10 cellular contexts compared by ENCODE assay signal in genomic region chr11:130671801-130672700, GRCh38.
DNase-seq lines count a peak whose midpoint lies in the region; ATAC-seq and TF ChIP-seq lines count a peak whose summit lies in the region.
"Had no signal": no experiment of that assay in that cellular context is flagged by ENCODE, and none has a peak within 500 bp of the region (broad histone marks: within the 10 kb centered on the region; RNA-seq: fewer than 3 reads in every experiment).

No MANE protein-coding gene starts in this region.

- ATAC-seq in lung (ENCODE audit: insufficient read depth, low FRiP score) (no peak), upper lobe of right lung (peak; percentile 54)
- no peak for ATAC-seq in activated CD8-positive, alpha-beta T cell treated with anti-CD3 and anti-CD28 coated beads for 36 hours

- no peak overlapping the region for H3K4me3 ChIP-seq in colonic mucosa
- H3K4me3 ChIP-seq in lung: no peak overlapping the region
- no peak overlapping the region for H3K4me3 ChIP-seq in upper lobe of right lung
- H3K4me3 ChIP-seq: BLaER1 had no signal

- H3K27ac ChIP-seq in colonic mucosa: no peak overlapping the region
- peak overlapping the region; percentile 5 to 66 for H3K27ac ChIP-seq in lung (ENCODE audit: low read depth in 1 of 2, low read length in 1 of 2)
- no peak overlapping the region for H3K27ac ChIP-seq in upper lobe of right lung
- H3K27ac ChIP-seq: BLaER1 had no signal

- H3K36me3 Mint-ChIP-seq in activated CD8-positive, alpha-beta T cell treated with anti-CD3 and anti-CD28 coated beads for 36 hours (ENCODE audit: low read depth): no peaks in the 10 kb centered on the region

- 71 to 83% methylated on average over 14 of the region's 14 CpGs for WGBS in lung, 2 donors

- TF ChIP-seq CTCF in colonic mucosa (IDR thresholded peaks at IDR 0.05) (no peak), lung (IDR thresholded peaks at IDR 0.05; ENCODE audit: control extremely low read depth, extremely low read depth) (no peak), upper lobe of right lung (IDR thresholded peaks at IDR 0.05) (no peak)
- TF ChIP-seq CTCF in activated CD8-positive, alpha-beta T cell treated with anti-CD3 and anti-CD28 coated beads for 36 hours (IDR thresholded peaks at IDR 0.05): no peak

- DNase-seq in NCI-H1092 (lab: John Stamatoyannopoulos, UW): peak; percentile 15
- no peak for DNase-seq in NCI-H1092 treated with DMSO at 0.1 percent for 48 hours (lab: John Stamatoyannopoulos, UW)
- peak; percentile 33 for DNase-seq in colonic mucosa
- no peak for DNase-seq in lung (ENCODE audit: low spot score)
- DNase-seq in upper lobe of right lung: no peak
- DNase-seq in activated CD8-positive, alpha-beta T cell treated with anti-CD3 and anti-CD28 coated beads for 36 hours: no peak
- no peak for DNase-seq in activated CD4-positive, CD25-positive, alpha-beta regulatory T cell (lab: John Stamatoyannopoulos, UW)
- no peak for DNase-seq in SIG-M5 treated with dmso at 0.1 percent for 504 hours (lab: John Stamatoyannopoulos, UW; ENCODE audit: unreplicated experiment)
- DNase-seq: NCI-H446 had no signal

- CTCF ChIA-PET in activated CD8-positive, alpha-beta T cell treated with anti-CD3 and anti-CD28 coated beads for 36 hours (lab: Charles Lee): no interaction called here

- no peaks in the 10 kb centered on the region for H3K9me3 Mint-ChIP-seq in activated CD8-positive, alpha-beta T cell treated with anti-CD3 and anti-CD28 coated beads for 36 hours

- H3K4me1 ChIP-seq in colonic mucosa (no peaks in the 10 kb centered on the region), lung (ENCODE audit: control insufficient read depth in 2 of 2, insufficient read depth in 2 of 2, low read length in 2 of 2) (peaks cover 0 to 20% of the 10 kb centered on the region in 2 donors), upper lobe of right lung (peaks cover 19% of the 10 kb centered on the region)

- H3K27me3 Mint-ChIP-seq in activated CD8-positive, alpha-beta T cell treated with anti-CD3 and anti-CD28 coated beads for 36 hours: peaks cover 7% of the 10 kb centered on the region

- H3K36me3 ChIP-seq in colonic mucosa: no peaks in the 10 kb centered on the region
- H3K36me3 ChIP-seq in lung (ENCODE audit: control insufficient read depth in 2 of 2, insufficient read depth in 2 of 2, low read length in 2 of 2): no peaks in the 10 kb centered on the region
- H3K36me3 ChIP-seq in upper lobe of right lung: no peaks in the 10 kb centered on the region
- H3K36me3 ChIP-seq: BLaER1 had no signal

- H3K27me3 ChIP-seq in colonic mucosa (no peaks in the 10 kb centered on the region), lung (ENCODE audit: control insufficient read depth, insufficient read depth) (no peaks in the 10 kb centered on the region), upper lobe of right lung (no peaks in the 10 kb centered on the region)
- H3K27me3 ChIP-seq: BLaER1 had no signal

- no peaks in the 10 kb centered on the region for H3K9me3 ChIP-seq in colonic mucosa
- no peaks in the 10 kb centered on the region for H3K9me3 ChIP-seq in lung (ENCODE audit: control insufficient read depth in 2 of 2, insufficient read depth in 1 of 2, low read length in 1 of 2)
- H3K9me3 ChIP-seq in upper lobe of right lung: no peaks in the 10 kb centered on the region
- H3K9me3 ChIP-seq: BLaER1 had no signal

- intact Hi-C loops in colonic mucosa (cut with DNase I) (no loop called here), upper lobe of right lung (cut with DNase I) (no loop called here)
- intact Hi-C loops in activated CD8-positive, alpha-beta T cell treated with anti-CD3 and anti-CD28 coated beads for 36 hours (cut with micrococcal nuclease): no loop called here

- no peaks in the 10 kb centered on the region for H3K4me1 Mint-ChIP-seq in activated CD8-positive, alpha-beta T cell treated with anti-CD3 and anti-CD28 coated beads for 36 hours (ENCODE audit: low read depth)

- no peak overlapping the region for H3K4me3 Mint-ChIP-seq in activated CD8-positive, alpha-beta T cell treated with anti-CD3 and anti-CD28 coated beads for 36 hours

- peak overlapping the region in 1 of 2 donors; percentile 26 for H3K9ac ChIP-seq in colonic mucosa (ENCODE audit: low read depth in 2 of 2, low read length in 2 of 2)
- H3K9ac ChIP-seq: BLaER1 had no signal

- H3K27ac Mint-ChIP-seq in activated CD8-positive, alpha-beta T cell treated with anti-CD3 and anti-CD28 coated beads for 36 hours: no peak overlapping the region

- POLR2A ChIA-PET in activated CD8-positive, alpha-beta T cell treated with anti-CD3 and anti-CD28 coated beads for 36 hours (lab: Charles Lee): no interaction called here

Comparison
In these comparisons a context has a peak if more than half of its experiments do, and no peak if none do; other contexts are left out.
1. DNase-seq: peak in NCI-H1092 (single experiment) and colonic mucosa (single experiment); none in NCI-H1092 treated with DMSO at 0.1 percent for 48 hours (single experiment), lung (single experiment), upper lobe of right lung (single experiment), activated CD8-positive, alpha-beta T cell treated with anti-CD3 and anti-CD28 coated beads for 36 hours (single experiment), activated CD4-positive, CD25-positive, alpha-beta regulatory T cell (0 of 4) and SIG-M5 treated with dmso at 0.1 percent for 504 hours (single experiment).
2. H3K27ac ChIP-seq: peak in lung (2 of 2); none in colonic mucosa (single experiment) and upper lobe of right lung (single experiment).